In the genomic region with DNA sequence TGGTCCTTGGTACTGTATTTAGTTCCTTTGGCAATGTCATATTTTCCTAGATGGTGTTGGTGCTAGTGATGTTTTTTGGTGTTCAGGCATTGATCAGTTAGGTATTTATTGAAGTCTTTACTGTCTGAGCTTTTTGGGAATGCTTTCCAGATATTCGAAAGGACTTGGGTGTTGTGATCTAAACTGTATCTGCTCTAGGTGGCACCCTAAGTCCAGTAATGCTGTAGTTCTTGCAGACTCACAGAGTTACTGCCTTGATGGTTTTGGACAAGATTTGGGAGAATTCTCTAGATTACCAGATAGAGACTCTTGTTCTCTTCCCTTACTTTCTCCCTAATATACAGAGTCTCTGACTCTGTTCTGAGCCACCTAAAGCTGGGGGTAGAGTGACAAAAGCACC, we compare ENCODE assay signal across 14 cellular contexts.
DNase-seq lines count a peak whose midpoint lies in the region; ATAC-seq and TF ChIP-seq lines count a peak whose summit lies in the region.
"Had no signal": no experiment of that assay in that cellular context is flagged by ENCODE, and none has a peak within 500 bp of the region (broad histone marks: within the 10 kb centered on the region; RNA-seq: fewer than 3 reads in every experiment).

No MANE protein-coding gene starts in this region.

- H3K79me1 ChIP-seq in mesendoderm (ENCODE audit: low read length), result no peaks in the 10 kb centered on the region

- H4K8ac ChIP-seq in mesendoderm (ENCODE audit: low read depth, low read length), result no peak overlapping the region

- no peak overlapping the region for H3K23ac ChIP-seq in mesendoderm (ENCODE audit: low read length)

- H3K56ac ChIP-seq in mesendoderm (ENCODE audit: low read length), result no peak overlapping the region

- H3K27me3 ChIP-seq in mesendoderm (ENCODE audit: insufficient read depth, low read length, poor library complexity), result no peaks in the 10 kb centered on the region
- H3K27me3 ChIP-seq: SJSA1, transverse colon had no signal

- in situ Hi-C loops in astrocyte of the spinal cord (cut with HindIII; ENCODE audit: low sequenced_read_pairs), result no loop called here

- TF ChIP-seq CTCF in LNCaP clone FGC (IDR thresholded peaks at IDR 0.05; ENCODE audit: control insufficient read depth, extremely low read depth, insufficient read depth) (0 out of 2 replicates have a peak, but pooled peaks have one; percentile 8), astrocyte of the spinal cord (IDR thresholded peaks at IDR 0.05; ENCODE audit: low read depth, low read length) (peak; percentile 26)

- no peak overlapping the region for H4K5ac ChIP-seq in mesendoderm (ENCODE audit: low read length)

- no peak overlapping the region for H2AK5ac ChIP-seq in mesendoderm (ENCODE audit: low read length)

- H3K4me1 ChIP-seq in mesendoderm (ENCODE audit: control insufficient read depth, low read depth, low read length), result no peaks in the 10 kb centered on the region
- H3K4me1 ChIP-seq: SJSA1, transverse colon had no signal

- H3K36me3 ChIP-seq in mesendoderm (ENCODE audit: control insufficient read depth, insufficient read depth, low read length), result no peaks in the 10 kb centered on the region
- H3K36me3 ChIP-seq: SJSA1, transverse colon had no signal

- ATAC-seq in GM21723 (IDR thresholded peaks at IDR 0.05; ENCODE audit: unreplicated experiment), result no peak
- ATAC-seq: activated naive CD4-positive, alpha-beta T cell treated with anti-CD3 and anti-CD28 coated beads, Interleukin-2, amount 50 U/mL, for 72 hours had no signal

- H3K79me2 ChIP-seq in mesendoderm (ENCODE audit: control insufficient read depth, insufficient read depth, low read length), result no peaks in the 10 kb centered on the region

- no peak overlapping the region for H2BK120ac ChIP-seq in mesendoderm (ENCODE audit: low read depth, low read length)

- H3K18ac ChIP-seq in mesendoderm (ENCODE audit: low read length), result no peak overlapping the region

- no peak overlapping the region for H3K4me2 ChIP-seq in mesendoderm (ENCODE audit: low read length)

- peak; percentile 34 for DNase-seq in EL
- no peak for DNase-seq in LNCaP clone FGC (ENCODE audit: low read depth)
- DNase-seq in astrocyte of the spinal cord (ENCODE audit: low read depth, low spot score), result peak; percentile 38
- DNase-seq in mesendoderm, result peak; percentile 61
- no peak for DNase-seq in NCI-H1092 treated with DMSO at 0.1 percent for 48 hours (lab: John Stamatoyannopoulos, UW)
- no peak for DNase-seq in NCI-H2196 treated with DMSO at 0.1 percent for 48 hours (lab: John Stamatoyannopoulos, UW; ENCODE audit: unreplicated experiment)
- DNase-seq in cortex of kidney (lab: John Stamatoyannopoulos, UW), result no peak
- DNase-seq: kidney, NCI-H187 treated with DMSO at 0.1 percent for 48 hours, nucleus accumbens, transverse colon had no signal

- no peak overlapping the region for H3K27ac ChIP-seq in mesendoderm (ENCODE audit: low read depth, low read length)
- H3K27ac ChIP-seq: SJSA1, transverse colon had no signal

- H3K9ac ChIP-seq in mesendoderm (ENCODE audit: low read length), result no peak overlapping the region

- H3K4ac ChIP-seq in mesendoderm (ENCODE audit: low read depth, low read length), result no peak overlapping the region

- no peak overlapping the region for H3K4me3 ChIP-seq in LNCaP clone FGC (ENCODE audit: low read depth, low read length)
- no peak overlapping the region for H3K4me3 ChIP-seq in astrocyte of the spinal cord (ENCODE audit: low read depth, low read length)
- H3K4me3 ChIP-seq in mesendoderm (ENCODE audit: low read length), result no peak overlapping the region
- H3K4me3 ChIP-seq: SJSA1, transverse colon had no signal

- no peak overlapping the region for H2BK15ac ChIP-seq in mesendoderm (replicated peaks; ENCODE audit: low read depth)

- no peak overlapping the region for H2BK5ac ChIP-seq in mesendoderm (ENCODE audit: low read length)

- no CpG with 5 or more reads among the region's 1 CpG for WGBS in mesendoderm (ENCODE audit: extremely low coverage, insufficient coverage, low lambda C conversion rate)

Comparison
In these comparisons a context has a peak if more than half of its experiments do, and no peak if none do; other contexts are left out.
1. DNase-seq: peak in EL (single experiment), astrocyte of the spinal cord (single experiment) and mesendoderm (single experiment); none in LNCaP clone FGC (single experiment), NCI-H1092 treated with DMSO at 0.1 percent for 48 hours (single experiment), NCI-H2196 treated with DMSO at 0.1 percent for 48 hours (single experiment) and cortex of kidney (single experiment).